In the genomic region with DNA sequence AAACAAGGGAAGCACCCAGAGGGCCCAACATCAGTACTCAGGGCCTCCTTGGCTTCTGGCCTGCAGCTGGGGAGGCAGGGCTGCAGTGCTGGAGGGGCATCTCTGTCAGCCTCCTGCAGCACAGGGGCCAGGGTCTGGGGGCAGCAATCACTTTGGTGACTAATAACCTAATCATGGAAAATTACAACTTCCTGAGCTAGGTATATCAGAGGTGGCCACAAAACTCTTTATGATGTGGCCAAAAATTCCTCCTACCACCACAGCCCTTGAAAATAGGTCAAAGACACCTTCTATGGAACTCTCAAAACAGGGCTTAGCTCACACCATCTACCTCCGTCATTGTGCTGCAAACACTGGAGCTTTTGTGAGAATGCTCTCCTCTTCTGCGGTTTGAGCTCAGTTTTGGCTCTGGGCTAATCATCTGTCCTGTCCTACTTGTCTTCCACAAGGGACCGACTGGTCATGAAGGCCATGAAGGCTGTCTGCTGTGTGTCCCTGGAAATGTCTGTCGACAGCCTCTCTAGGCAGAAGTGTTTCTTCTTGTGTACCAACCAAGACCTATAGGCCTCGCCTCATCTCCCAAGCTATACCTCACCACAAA, we compare ENCODE assay signal across 11 cellular contexts. TPM values are rescaled to one million over a fixed set of nuclear protein-coding genes. Genes with fewer than 3 reads are reported as not detected.
DNase-seq lines count a peak whose midpoint lies in the region; ATAC-seq and TF ChIP-seq lines count a peak whose summit lies in the region.
"Had no signal": no experiment of that assay in that cellular context is flagged by ENCODE, and none has a peak within 500 bp of the region (broad histone marks: within the 10 kb centered on the region; RNA-seq: fewer than 3 reads in every experiment).

No MANE protein-coding gene starts in this region.

- no peaks in the 10 kb centered on the region for H3K27me3 ChIP-seq in CD4-positive, alpha-beta memory T cell (ENCODE audit: insufficient read depth, low read length)
- no peaks in the 10 kb centered on the region for H3K27me3 ChIP-seq in Peyer's patch
- H3K27me3 ChIP-seq in mucosa of rectum (ENCODE audit: control insufficient read depth in 2 of 2, insufficient read depth in 2 of 2, low read length in 2 of 2): no peaks in the 10 kb centered on the region

- POLR2A ChIA-PET in CD4-positive, alpha-beta memory T cell (lab: Charles Lee; ENCODE audit: partially characterized antibody): interaction anchor here (0.7 to 5.6 kb wide), 12 partner anchors 8 to 467 kb away, joined by 3 to 27 read pairs (median 4); a partner anchor contains a TSS

- peaks cover 83% of the 10 kb centered on the region for H3K4me1 ChIP-seq in CD4-positive, alpha-beta memory T cell (ENCODE audit: insufficient read depth, low read length)
- H3K4me1 ChIP-seq in Peyer's patch (peaks cover 0 to 26% (median 17%) of the 10 kb centered on the region in 4 donors), mucosa of rectum (ENCODE audit: control insufficient read depth in 2 of 2, insufficient read depth in 2 of 2, low read length in 2 of 2) (peaks cover 19 to 29% of the 10 kb centered on the region in 2 donors)

- H3K4me3 Mint-ChIP-seq in CD4-positive, alpha-beta memory T cell: peak overlapping the region in 7 of 8 donors; percentile 39 to 74 (median 68)
- H3K4me3 Mint-ChIP-seq in activated T-helper 1 cell treated with anti-CD3 and anti-CD28 coated beads, Interleukin-12 subunit alpha, Interleukin-12 subunit beta, Interleukin-2, Interleukin-4 antibody, amounts not matched to agents 30 ng/mL and 10 ng/mL and 1 ng/mL, durations not matched to agents 14 hours and 24 hours and 36 hours: peak overlapping the region; percentile 78
- H3K4me3 Mint-ChIP-seq: H9 had no signal

- no peak for ATAC-seq in HG03520 (IDR thresholded peaks at IDR 0.05; ENCODE audit: unreplicated experiment)
- no peak for ATAC-seq in HG02973 (IDR thresholded peaks at IDR 0.05; ENCODE audit: unreplicated experiment)

- in situ Hi-C loops in KBM-7 (cut with MboI; ENCODE audit: low pct_unique_long_range_greater_than_20kb, low sequenced_read_pairs): no loop called here

- no peaks in the 10 kb centered on the region for H3K9me3 ChIP-seq in CD4-positive, alpha-beta memory T cell (ENCODE audit: control insufficient read depth in 1 of 2, low read length in 2 of 2)
- H3K9me3 ChIP-seq in Peyer's patch (no peaks in the 10 kb centered on the region), mucosa of rectum (ENCODE audit: control insufficient read depth in 2 of 2, low read length in 2 of 2) (no peaks in the 10 kb centered on the region)

- no peak overlapping the region for H3K9ac ChIP-seq in mucosa of rectum (ENCODE audit: low read depth in 1 of 2, low read length in 2 of 2)

- no peaks in the 10 kb centered on the region for H3K36me3 ChIP-seq in CD4-positive, alpha-beta memory T cell (ENCODE audit: insufficient read depth, low read length)
- H3K36me3 ChIP-seq in Peyer's patch: no peaks in the 10 kb centered on the region
- H3K36me3 ChIP-seq in mucosa of rectum (ENCODE audit: control insufficient read depth in 2 of 2, insufficient read depth in 2 of 2, low read length in 2 of 2): no peaks in the 10 kb centered on the region

- peaks cover 0 to 1% of the 10 kb centered on the region in 2 donors for H3K36me3 Mint-ChIP-seq in CD4-positive, alpha-beta memory T cell
- peaks cover 31% of the 10 kb centered on the region for H3K36me3 Mint-ChIP-seq in activated T-helper 1 cell treated with anti-CD3 and anti-CD28 coated beads, Interleukin-12 subunit alpha, Interleukin-12 subunit beta, Interleukin-2, Interleukin-4 antibody, amounts not matched to agents 30 ng/mL and 10 ng/mL and 1 ng/mL, durations not matched to agents 14 hours and 24 hours and 36 hours (ENCODE audit: low read depth)

- H3K9me3 Mint-ChIP-seq in CD4-positive, alpha-beta memory T cell: no peaks in the 10 kb centered on the region
- H3K9me3 Mint-ChIP-seq in activated T-helper 1 cell treated with anti-CD3 and anti-CD28 coated beads, Interleukin-12 subunit alpha, Interleukin-12 subunit beta, Interleukin-2, Interleukin-4 antibody, amounts not matched to agents 30 ng/mL and 10 ng/mL and 1 ng/mL, durations not matched to agents 14 hours and 24 hours and 36 hours: no peaks in the 10 kb centered on the region
- H3K9me3 Mint-ChIP-seq: H9 had no signal

- H3K27ac ChIP-seq in CD4-positive, alpha-beta memory T cell (ENCODE audit: low read depth, low read length): peak overlapping the region; percentile 80
- H3K27ac ChIP-seq in Peyer's patch: peak overlapping the region; percentile 64 to 82 (median 74)
- peak overlapping the region; percentile 57 to 82 for H3K27ac ChIP-seq in mucosa of rectum (ENCODE audit: low read depth in 2 of 2, low read length in 2 of 2)

- TF ChIP-seq CTCF in Peyer's patch (IDR thresholded peaks at IDR 0.05): no peak

- no peak overlapping the region for H3K4me3 ChIP-seq in CD4-positive, alpha-beta memory T cell (ENCODE audit: low read length in 2 of 2)
- no peak overlapping the region for H3K4me3 ChIP-seq in Peyer's patch
- no peak overlapping the region for H3K4me3 ChIP-seq in mucosa of rectum (ENCODE audit: low read length in 2 of 2)

- peaks cover 62 to 88% (median 76%) of the 10 kb centered on the region in 4 donors for H3K4me1 Mint-ChIP-seq in CD4-positive, alpha-beta memory T cell
- peaks cover 91% of the 10 kb centered on the region for H3K4me1 Mint-ChIP-seq in activated T-helper 1 cell treated with anti-CD3 and anti-CD28 coated beads, Interleukin-12 subunit alpha, Interleukin-12 subunit beta, Interleukin-2, Interleukin-4 antibody, amounts not matched to agents 30 ng/mL and 10 ng/mL and 1 ng/mL, durations not matched to agents 14 hours and 24 hours and 36 hours (ENCODE audit: low read depth)
- H3K4me1 Mint-ChIP-seq: H9 had no signal

- intact Hi-C loops in CD4-positive, alpha-beta memory T cell (cut with micrococcal nuclease): loop anchor here (2.0 to 5.0 kb wide), 2 partner anchors 15 to 90 kb away; no protein-coding TSS in a partner anchor
- intact Hi-C loops in activated T-helper 1 cell treated with anti-CD3 and anti-CD28 coated beads, Interleukin-12 subunit alpha, Interleukin-12 subunit beta, Interleukin-2, Interleukin-4 antibody, amounts not matched to agents 30 ng/mL and 10 ng/mL and 1 ng/mL, durations not matched to agents 14 hours and 24 hours and 36 hours (cut with micrococcal nuclease): loop anchor here (2.0 to 10.0 kb wide), 5 partner anchors 31 to 815 kb away; a partner anchor contains a TSS

- peak; percentile 60 to 85 (median 70) for DNase-seq in CD4-positive, alpha-beta memory T cell
- DNase-seq in Peyer's patch: no peak
- DNase-seq in activated T-helper 1 cell treated with anti-CD3 and anti-CD28 coated beads, Interleukin-12 subunit alpha, Interleukin-12 subunit beta, Interleukin-2, Interleukin-4 antibody, amounts not matched to agents 30 ng/mL and 10 ng/mL and 1 ng/mL, durations not matched to agents 14 hours and 24 hours and 36 hours (ENCODE audit: low spot score): peak; percentile 37
- no peak for DNase-seq in KBM-7
- no peak for DNase-seq in UCSD-AML1 (lab: John Stamatoyannopoulos, UW; ENCODE audit: unreplicated experiment)
- DNase-seq: H9, NCI-H526 had no signal

- peak overlapping the region; percentile 88 to 99 (median 94) for H3K27ac Mint-ChIP-seq in CD4-positive, alpha-beta memory T cell
- H3K27ac Mint-ChIP-seq in activated T-helper 1 cell treated with anti-CD3 and anti-CD28 coated beads, Interleukin-12 subunit alpha, Interleukin-12 subunit beta, Interleukin-2, Interleukin-4 antibody, amounts not matched to agents 30 ng/mL and 10 ng/mL and 1 ng/mL, durations not matched to agents 14 hours and 24 hours and 36 hours: peak overlapping the region; percentile 100

- H3K27me3 Mint-ChIP-seq in CD4-positive, alpha-beta memory T cell: no peaks in the 10 kb centered on the region
- H3K27me3 Mint-ChIP-seq in activated T-helper 1 cell treated with anti-CD3 and anti-CD28 coated beads, Interleukin-12 subunit alpha, Interleukin-12 subunit beta, Interleukin-2, Interleukin-4 antibody, amounts not matched to agents 30 ng/mL and 10 ng/mL and 1 ng/mL, durations not matched to agents 14 hours and 24 hours and 36 hours (ENCODE audit: insufficient read depth): no peaks in the 10 kb centered on the region

- CTCF ChIA-PET in CD4-positive, alpha-beta memory T cell (lab: Charles Lee; ENCODE audit: partially characterized antibody): interaction anchor here (0.7 to 3.7 kb wide), 16 partner anchors 9 to 136 kb away, joined by 3 to 17 read pairs (median 6); a partner anchor contains a TSS

- no peak for TF ChIP-seq POLR2A in Peyer's patch (IDR thresholded peaks at IDR 0.05)

RNA-seq across cellular contexts. Expression of a gene that starts 28.6 kb away (rescaled TPM):
- not detected for total RNA-seq in CD4-positive, alpha-beta memory T cell
- polyA plus RNA-seq in CD4-positive, alpha-beta memory T cell: under 1 TPM in 1 of 2 donors, not detected in 1; 0.77 TPM
- total RNA-seq in Peyer's patch: not detected
- total RNA-seq in activated T-helper 1 cell treated with anti-CD3 and anti-CD28 coated beads, Interleukin-12 subunit alpha, Interleukin-12 subunit beta, Interleukin-2, Interleukin-4 antibody, amounts not matched to agents 30 ng/mL and 10 ng/mL and 1 ng/mL, durations not matched to agents 14 hours and 24 hours and 36 hours: 1,648 and 1,678 TPM in 2 replicates
- total RNA-seq: H9 had no signal
- polyA plus RNA-seq: neural cell had no signal

RNA-seq across cellular contexts. Expression of a gene that starts 41.7 kb away (rescaled TPM):
- not detected for total RNA-seq in CD4-positive, alpha-beta memory T cell
- polyA plus RNA-seq in CD4-positive, alpha-beta memory T cell: not detected
- total RNA-seq in Peyer's patch: not detected
- 94.6 and 98.5 TPM in 2 replicates for total RNA-seq in activated T-helper 1 cell treated with anti-CD3 and anti-CD28 coated beads, Interleukin-12 subunit alpha, Interleukin-12 subunit beta, Interleukin-2, Interleukin-4 antibody, amounts not matched to agents 30 ng/mL and 10 ng/mL and 1 ng/mL, durations not matched to agents 14 hours and 24 hours and 36 hours
- total RNA-seq: H9 had no signal
- polyA plus RNA-seq: neural cell had no signal

Comparison
In these comparisons a context has a peak if more than half of its experiments do, and no peak if none do; other contexts are left out.
1. DNase-seq: peak in CD4-positive, alpha-beta memory T cell (5 of 5) and activated T-helper 1 cell treated with anti-CD3 and anti-CD28 coated beads, Interleukin-12 subunit alpha, Interleukin-12 subunit beta, Interleukin-2, Interleukin-4 antibody, amounts not matched to agents 30 ng/mL and 10 ng/mL and 1 ng/mL, durations not matched to agents 14 hours and 24 hours and 36 hours (single experiment); none in Peyer's patch (0 of 3), KBM-7 (single experiment) and UCSD-AML1 (single experiment).
2. RNA of a gene that starts 28.6 kb away (total RNA-seq): 1,648 to 1,678 TPM in activated T-helper 1 cell treated with anti-CD3 and anti-CD28 coated beads, Interleukin-12 subunit alpha, Interleukin-12 subunit beta, Interleukin-2, Interleukin-4 antibody, amounts not matched to agents 30 ng/mL and 10 ng/mL and 1 ng/mL, durations not matched to agents 14 hours and 24 hours and 36 hours; not detected in CD4-positive, alpha-beta memory T cell and not detected in Peyer's patch; every median in the first group is over 1,000 times any median in the second.
3. RNA of a gene that starts 41.7 kb away (total RNA-seq): 94.6 to 98.5 TPM in activated T-helper 1 cell treated with anti-CD3 and anti-CD28 coated beads, Interleukin-12 subunit alpha, Interleukin-12 subunit beta, Interleukin-2, Interleukin-4 antibody, amounts not matched to agents 30 ng/mL and 10 ng/mL and 1 ng/mL, durations not matched to agents 14 hours and 24 hours and 36 hours; not detected in CD4-positive, alpha-beta memory T cell and not detected in Peyer's patch; every median in the first group is over 10 times any median in the second.
4. Peak in every context shown above with its lines, with median percentiles within 50 percentile points of each other: H3K27ac ChIP-seq.